ENCODE assay signal across 1 cellular context in genomic region chr1:228084325-228084724, GRCh38.
TF ChIP-seq lines count a peak whose summit lies in the region.

No MANE protein-coding gene starts in this region.

TF ChIP-seq in endothelial cell of umbilical vein, 7 proteins besides CTCF, POLR2A, EP300 and RAD21 (continued from another document):
- TF ChIP-seq JUN (IDR thresholded peaks at IDR 0.05; ENCODE audit: borderline replicate concordance, insufficient read depth, insufficient read length, low read depth): no peak
